In genomic region chr6:52728394-52728793, GRCh38 we compare ENCODE assay signal across 18 cellular contexts. TPM values are rescaled to one million over a fixed set of nuclear protein-coding genes. Genes with fewer than 3 reads are reported as not detected.
DNase-seq lines count a peak whose midpoint lies in the region; ATAC-seq and TF ChIP-seq lines count a peak whose summit lies in the region.
"Had no signal": no experiment of that assay in that cellular context is flagged by ENCODE, and none has a peak within 500 bp of the region (broad histone marks: within the 10 kb centered on the region; RNA-seq: fewer than 3 reads in every experiment).

No MANE protein-coding gene starts in this region.

- H3K4me3 ChIP-seq in HEK293 (ENCODE audit: low read depth, low read length) (no peak overlapping the region), coronary artery (no peak overlapping the region), aorta (ENCODE audit: low read length in 2 of 2) (no peak overlapping the region)
- H3K4me3 ChIP-seq: GM12878 had no signal

- no peak for ATAC-seq in aorta (ENCODE audit: low FRiP score)
- ATAC-seq: GM12878 had no signal

- POLR2A ChIA-PET in HEK293 (lab: Yijun Ruan, JAX) = no interaction called here

- peaks cover 4% of the 10 kb centered on the region; the same call in 1 of the 2 replicates for H3K4me1 ChIP-seq in HEK293 (ENCODE audit: control insufficient read depth, insufficient read depth, low read length)
- H3K4me1 ChIP-seq in aorta (ENCODE audit: control insufficient read depth in 1 of 2, insufficient read depth in 2 of 2, low read length in 2 of 2) = peaks cover 3 to 6% of the 10 kb centered on the region in 2 donors
- H3K4me1 ChIP-seq: BE2C had no signal

- intact Hi-C loops in aorta (cut with DNase I) = no loop called here

- H3K27ac ChIP-seq in HEK293 (ENCODE audit: extremely low read depth, low read depth, low read length) (no peak overlapping the region), coronary artery (peak overlapping the region; percentile 50 to 80), aorta (ENCODE audit: low read depth in 1 of 2, low read length in 2 of 2) (peak overlapping the region; percentile 33 to 68)
- H3K27ac ChIP-seq: RWPE1 had no signal

- DNase-seq in coronary artery (ENCODE audit: low spot score) = no peak
- peak; percentile 11 for DNase-seq in myocyte (ENCODE audit: low read depth)
- DNase-seq in aorta = no peak
- DNase-seq in activated CD4-positive, alpha-beta T cell treated with anti-CD3 and anti-CD28 coated beads, Interleukin-2, amount 50 U/mL, for 4 hours = no peak
- DNase-seq in LoVo (ENCODE audit: low spot score) = no peak
- DNase-seq in NCI-H526 treated with DMSO at 0.1 percent for 48 hours (lab: John Stamatoyannopoulos, UW) = no peak
- DNase-seq: BE2C; CD4-positive, alpha-beta memory T cell; DND-41; GDM1; GOT3; HFFc6; NCI-H1105; NCI-H1694 treated with DMSO at 0.1 percent for 48 hours; NCI-H748 treated with DMSO at 0.1 percent for 48 hours had no signal

- H3K27me3 ChIP-seq in aorta (ENCODE audit: control insufficient read depth in 1 of 2, insufficient read depth in 2 of 2, low read length in 1 of 2) = no peaks in the 10 kb centered on the region
- H3K27me3 ChIP-seq: BE2C had no signal

- CTCF ChIA-PET in HEK293 (lab: Yijun Ruan, JAX) = interaction anchor here (0.6 to 0.7 kb wide), 2 partner anchors 392 to 712 kb away, joined by 3 to 4 read pairs; no protein-coding TSS in a partner anchor

- 6% methylated on average over 3 of the region's 3 CpGs for WGBS in aorta, 2 donors

- H3K36me3 ChIP-seq in HEK293 (ENCODE audit: control insufficient read depth in 2 of 2, insufficient read depth in 1 of 2, low read length in 2 of 2) (no peaks in the 10 kb centered on the region), aorta (ENCODE audit: control insufficient read depth in 1 of 2, insufficient read depth in 2 of 2, low read length in 1 of 2) (no peaks in the 10 kb centered on the region)
- H3K36me3 ChIP-seq: BE2C had no signal

- H3K9me3 ChIP-seq in HEK293 (ENCODE audit: control insufficient read depth, insufficient read depth, low read depth, low read length) (no peaks in the 10 kb centered on the region), aorta (ENCODE audit: control insufficient read depth, low read length) (no peaks in the 10 kb centered on the region)
- H3K9me3 ChIP-seq: BE2C had no signal

- TF ChIP-seq CTCF in HEK293 (tag by site-specific recombination; IDR thresholded peaks at IDR 0.05) (no peak), coronary artery (IDR thresholded peaks at IDR 0.05) (no peak)

TF ChIP-seq in HEK293, 187 proteins besides CTCF, POLR2A, EP300 and RAD21:
- TF ChIP-seq GLIS1 (tag by site-specific recombination; IDR thresholded peaks at IDR 0.05) = no peak
- peak; percentile 96 for TF ChIP-seq ZNF549 (tag by site-specific recombination; IDR thresholded peaks at IDR 0.05)

RNA-seq across cellular contexts. Expression of gene GSTA2, which starts 34.9 kb away (rescaled TPM):
- not detected in 2 replicates for total RNA-seq in myocyte
- polyA plus RNA-seq in myocyte (2012) = not detected
- total RNA-seq in aorta = not detected
- polyA plus RNA-seq in aorta = 10 to 100 TPM in 1 of 2 donors, not detected in 1; 12.6 TPM
- total RNA-seq: CD4-positive, alpha-beta memory T cell; GM12878; HFFc6 had no signal
- polyA plus RNA-seq: CD4-positive, alpha-beta memory T cell; GM12878 had no signal

RNA-seq across cellular contexts. Expression of gene TMEM14A, which starts 57.5 kb away (rescaled TPM):
- total RNA-seq in myocyte (12.9 and 14.4 TPM in 2 replicates), aorta (10 to 100 TPM; 25.3 to 26.3 TPM)
- 30.0 TPM for polyA plus RNA-seq in myocyte (2012)
- 10 to 100 TPM; 37.1 to 79.3 TPM for polyA plus RNA-seq in aorta
